Comparison of ENCODE assay signal across 9 cellular contexts in genomic region chr15:43749690-43750345, GRCh38. TPM values are rescaled to one million over a fixed set of nuclear protein-coding genes. Genes with fewer than 3 reads are reported as not detected.
DNase-seq lines count a peak whose midpoint lies in the region; ATAC-seq and TF ChIP-seq lines count a peak whose summit lies in the region.
"Had no signal": no experiment of that assay in that cellular context is flagged by ENCODE, and none has a peak within 500 bp of the region (broad histone marks: within the 10 kb centered on the region; RNA-seq: fewer than 3 reads in every experiment).

No MANE protein-coding gene starts in this region.

- no TSS peak for BruUV-seq in Calu3 (replicated peaks; lab: Mats Ljungman, UMichigan)

- peak overlapping the region; percentile 53 to 75 (median 72) for H3K27ac ChIP-seq in stomach

- intact Hi-C loops in Calu3 (cut with micrococcal nuclease; ENCODE audit: unreplicated experiment) (loop anchor here (2.0 kb wide), 1 partner anchor 19 kb away; no protein-coding TSS in a partner anchor), stomach (cut with DNase I; ENCODE audit: low total_unique reads) (no loop called here), posterior vena cava (cut with DNase I) (no loop called here)

- 21 to 43% (median 31%) methylated on average over 12 of the region's 12 CpGs for WGBS in stomach, 5 donors

- H3K4me1 Mint-ChIP-seq in Calu3 (ENCODE audit: low read depth, unreplicated experiment): peaks cover 18% of the 10 kb centered on the region
- peaks cover 33% of the 10 kb centered on the region for H3K4me1 Mint-ChIP-seq in T-helper 1 cell treated with Interleukin-12 subunit alpha and Interleukin-12 subunit beta and Interleukin-4 antibody, amounts not matched to agents 30 μg/mL and 1 μg/mL, for 36 hours (ENCODE audit: low read depth)

- peak overlapping the region; percentile 26 for H3K4me3 Mint-ChIP-seq in Calu3 (ENCODE audit: low read depth, unreplicated experiment)
- H3K4me3 Mint-ChIP-seq in T-helper 1 cell treated with Interleukin-12 subunit alpha and Interleukin-12 subunit beta and Interleukin-4 antibody, amounts not matched to agents 30 μg/mL and 1 μg/mL, for 36 hours: peak overlapping the region; percentile 75

- no peaks in the 10 kb centered on the region for H3K9me3 Mint-ChIP-seq in Calu3 (ENCODE audit: low read depth, unreplicated experiment)
- no peaks in the 10 kb centered on the region for H3K9me3 Mint-ChIP-seq in T-helper 1 cell treated with Interleukin-12 subunit alpha and Interleukin-12 subunit beta and Interleukin-4 antibody, amounts not matched to agents 30 μg/mL and 1 μg/mL, for 36 hours

- H3K4me1 ChIP-seq in stomach: peaks cover 31 to 72% (median 56%) of the 10 kb centered on the region in 4 donors

- peaks cover 12 to 35% (median 29%) of the 10 kb centered on the region in 4 donors for H3K36me3 ChIP-seq in stomach

- no peaks in the 10 kb centered on the region for H3K9me3 ChIP-seq in stomach

- CTCF ChIA-PET in Calu3 (lab: Charles Lee): no interaction called here

- no peak for TF ChIP-seq CTCF in Calu3 (IDR thresholded peaks at IDR 0.05; ENCODE audit: unreplicated experiment)
- TF ChIP-seq CTCF in fibroblast of mammary gland (conservative IDR thresholded peaks at IDR 0.05; ENCODE audit: control insufficient read depth, insufficient read depth, low read depth, low read length): no peak
- no peak for TF ChIP-seq CTCF in stomach (IDR thresholded peaks at IDR 0.05)

- H3K4me3 ChIP-seq in fibroblast of mammary gland (ENCODE audit: control insufficient read depth, low read depth, low read length) (peak overlapping the region; percentile 16), stomach (peak overlapping the region; percentile 21 to 76 (median 42))

- H3K27me3 Mint-ChIP-seq in Calu3 (ENCODE audit: unreplicated experiment): no peaks in the 10 kb centered on the region
- no peaks in the 10 kb centered on the region for H3K27me3 Mint-ChIP-seq in T-helper 1 cell treated with Interleukin-12 subunit alpha and Interleukin-12 subunit beta and Interleukin-4 antibody, amounts not matched to agents 30 μg/mL and 1 μg/mL, for 36 hours (ENCODE audit: low read depth)

- peak; percentile 36 for ATAC-seq in GM21619 (IDR thresholded peaks at IDR 0.05; ENCODE audit: unreplicated experiment)

- DNase-seq in Calu3 (no peak), fibroblast of mammary gland (ENCODE audit: low read depth) (peak; percentile 29), stomach (peak; percentile 34), DMS79 (lab: John Stamatoyannopoulos, UW) (no peak), posterior vena cava (ENCODE audit: low spot score) (no peak), KBM-7 (no peak)

- H3K27me3 ChIP-seq in stomach: no peaks in the 10 kb centered on the region

- no peak overlapping the region for H3K27ac Mint-ChIP-seq in Calu3 (ENCODE audit: unreplicated experiment)
- peak overlapping the region; percentile 81 for H3K27ac Mint-ChIP-seq in T-helper 1 cell treated with Interleukin-12 subunit alpha and Interleukin-12 subunit beta and Interleukin-4 antibody, amounts not matched to agents 30 μg/mL and 1 μg/mL, for 36 hours

- TF ChIP-seq EP300 in stomach (IDR thresholded peaks at IDR 0.05): no peak

- in situ Hi-C loops in KBM-7 (cut with MboI; ENCODE audit: low pct_unique_long_range_greater_than_20kb, low sequenced_read_pairs): no loop called here

- peaks cover 55% of the 10 kb centered on the region for H3K36me3 Mint-ChIP-seq in Calu3 (ENCODE audit: insufficient read depth, unreplicated experiment)
- peaks cover 26% of the 10 kb centered on the region for H3K36me3 Mint-ChIP-seq in T-helper 1 cell treated with Interleukin-12 subunit alpha and Interleukin-12 subunit beta and Interleukin-4 antibody, amounts not matched to agents 30 μg/mL and 1 μg/mL, for 36 hours (ENCODE audit: low read depth)

- no peak for TF ChIP-seq POLR2A in stomach (IDR thresholded peaks at IDR 0.05)

RNA-seq across cellular contexts. Expression of gene PDIA3, which starts 3.6 kb away (rescaled TPM):
- total RNA-seq in Calu3 (2022) (409 and 431 TPM in 2 replicates), stomach (100 to 1,000 TPM in 2 of 5 donors, 10 to 100 TPM in 3; 16.3 to 227 (median 66.6) TPM), posterior vena cava (100 to 1,000 TPM; 258 to 368 TPM)
- 100 to 1,000 TPM in 2 of 3 donors, 10 to 100 TPM in 1; 34.7 to 168 (median 112) TPM for polyA plus RNA-seq in stomach

RNA-seq across cellular contexts. Expression of gene ELL3, which starts 26.9 kb away (rescaled TPM):
- total RNA-seq in Calu3 (2022) (1.3 and 2.0 TPM in 2 replicates), stomach (100 to 1,000 TPM in 1 of 5 donors, 10 to 100 TPM in 3, 1 to 10 TPM in 1; 8.1 to 131 (median 45.4) TPM), posterior vena cava (1 to 10 TPM; 2.2 TPM)
- 10 to 100 TPM in 1 of 3 donors, 1 to 10 TPM in 2; 4.0 to 14.2 (median 5.6) TPM for polyA plus RNA-seq in stomach

RNA-seq across cellular contexts. Expression of gene SERF2, which starts 42.3 kb away (rescaled TPM):
- total RNA-seq in Calu3 (2022): 331 and 358 TPM in 2 replicates
- total RNA-seq in stomach: 1,000 to 10,000 TPM in 1 of 5 donors, 100 to 1,000 TPM in 4; 276 to 1,195 (median 526) TPM
- 1,000 to 10,000 TPM; 2,001 to 3,403 (median 2,340) TPM for polyA plus RNA-seq in stomach
- 100 to 1,000 TPM; 618 to 766 TPM for total RNA-seq in posterior vena cava

RNA-seq across cellular contexts. Expression of gene SERINC4, which starts 50.2 kb away (rescaled TPM):
- total RNA-seq in Calu3 (2022): 0.33 TPM in 1 of 2 replicates, not detected in the other
- total RNA-seq in stomach: not detected
- polyA plus RNA-seq in stomach: under 1 TPM in 2 of 3 donors, not detected in 1; 0.37 to 0.55 TPM
- total RNA-seq in posterior vena cava: not detected
- total RNA-seq: dermis microvascular lymphatic vessel endothelial cell had no signal

RNA-seq across cellular contexts. Expression of gene HYPK, which starts 50.6 kb away (rescaled TPM):
- total RNA-seq in Calu3 (2022): 15.8 and 17.4 TPM in 2 replicates
- total RNA-seq in stomach: 10 to 100 TPM in 4 of 5 donors, 1 to 10 TPM in 1; 1.8 to 61.6 (median 24.1) TPM
- polyA plus RNA-seq in stomach: 10 to 100 TPM in 2 of 3 donors, 1 to 10 TPM in 1; 5.3 to 56.4 (median 12.9) TPM
- total RNA-seq in posterior vena cava: 10 to 100 TPM; 11.3 to 11.9 TPM

Comparison
In these comparisons a context has a peak if more than half of its experiments do, and no peak if none do; other contexts are left out.
1. DNase-seq: peak in fibroblast of mammary gland (single experiment) and stomach (single experiment); none in Calu3 (single experiment), DMS79 (single experiment), posterior vena cava (single experiment) and KBM-7 (single experiment).